In the genomic region with DNA sequence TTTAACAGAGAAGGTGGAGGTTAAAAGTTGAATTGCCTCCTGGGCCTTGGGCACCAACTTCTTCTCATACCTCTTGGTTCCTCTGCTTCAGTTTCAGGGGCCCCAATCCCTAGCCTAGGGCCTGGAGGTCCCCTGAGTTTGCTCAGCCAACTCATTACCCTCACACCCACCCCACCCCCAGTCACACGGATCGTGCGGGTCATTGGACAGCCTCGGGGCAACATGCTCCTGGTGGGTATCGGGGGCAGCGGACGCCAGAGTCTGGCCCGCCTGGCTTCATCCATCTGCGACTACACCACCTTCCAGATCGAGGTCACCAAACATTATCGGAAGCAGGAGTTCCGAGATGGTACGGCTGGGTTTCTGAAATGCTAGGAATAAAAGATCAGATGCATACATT, we compare ENCODE assay signal across 7 cellular contexts. TPM values are rescaled to one million over a fixed set of nuclear protein-coding genes. Genes with fewer than 3 reads are reported as not detected.
"Had no signal": no experiment of that assay in that cellular context is flagged by ENCODE, and none has a peak within 500 bp of the region (broad histone marks: within the 10 kb centered on the region; RNA-seq: fewer than 3 reads in every experiment).

No MANE protein-coding gene starts in this region.

- FAIRE-seq: H1, H54, HTR-8/SVneo had no signal

- H3K27ac Mint-ChIP-seq: GM23338, H9 had no signal

- H3K4me3 Mint-ChIP-seq: GM23338, H9 had no signal

- H3K4me3 ChIP-seq: GM23338 had no signal

- DNase-seq: H9, HCEC 1CT, IMR-90 had no signal

RNA-seq across cellular contexts. Expression of gene TMEM88, which starts 56.9 kb away (rescaled TPM):
- total RNA-seq: IMR-90 had no signal
